In genomic region chr13:61706899-61707298, GRCh38 we compare ENCODE assay signal across 18 cellular contexts.
"Had no signal": no experiment of that assay in that cellular context is flagged by ENCODE, and none has a peak within 500 bp of the region (broad histone marks: within the 10 kb centered on the region; RNA-seq: fewer than 3 reads in every experiment).

No MANE protein-coding gene starts in this region.

- H3K27me3 ChIP-seq: colonic mucosa, dorsolateral prefrontal cortex, esophagus muscularis mucosa, foreskin keratinocyte, gastroesophageal sphincter, heart left ventricle, hepatocyte, left lung had no signal

- H3K36me3 ChIP-seq: colonic mucosa, esophagus muscularis mucosa, gastroesophageal sphincter, heart left ventricle, left lung, lower lobe of right lung had no signal

- H3K9me3 ChIP-seq: colonic mucosa, esophagus muscularis mucosa, gastroesophageal sphincter, lower lobe of right lung had no signal

- H3K4me1 ChIP-seq: colonic mucosa, esophagus muscularis mucosa, foreskin keratinocyte, gastroesophageal sphincter, heart left ventricle, left lung, lower lobe of right lung had no signal

- H3K4me2 ChIP-seq: hepatocyte had no signal

- H3K79me2 ChIP-seq: hepatocyte had no signal

- ATAC-seq: foreskin keratinocyte; gastroesophageal sphincter; heart left ventricle; left cardiac atrium; left lung; left ventricle myocardium superior; lower lobe of right lung; mucosa of descending colon; naive thymus-derived CD8-positive, alpha-beta T cell had no signal

- H2AFZ ChIP-seq: hepatocyte had no signal

- H3K27ac ChIP-seq: colonic mucosa, dorsolateral prefrontal cortex, esophagus muscularis mucosa, foreskin keratinocyte, gastroesophageal sphincter, heart left ventricle, hepatocyte, left lung, lower lobe of right lung had no signal

- H3K4me3 ChIP-seq: colonic mucosa, dorsolateral prefrontal cortex, esophagus muscularis mucosa, gastroesophageal sphincter, heart left ventricle, hepatocyte, left lung, lower lobe of right lung, mucosa of descending colon had no signal

- DNase-seq: colonic mucosa; dermis blood vessel endothelial cell; dorsolateral prefrontal cortex; effector CD4-positive, alpha-beta T cell; effector memory CD4-positive, alpha-beta T cell; foreskin keratinocyte; heart left ventricle; left cardiac atrium; left lung; left ventricle myocardium superior; lower lobe of right lung; mesenchymal stem cell; mucosa of descending colon; naive B cell; naive thymus-derived CD8-positive, alpha-beta T cell had no signal
